1 cellular context compared by ENCODE assay signal in genomic region chr7:96998765-96999164, GRCh38.
TF ChIP-seq lines count a peak whose summit lies in the region.

No MANE protein-coding gene starts in this region.

TF ChIP-seq in SK-N-SH treated with all-trans-retinoic acid at 6 μM for 48 hours, 23 proteins besides CTCF, POLR2A, EP300 and RAD21 (continued from another document):
- TF ChIP-seq ZFP30 (CRISPR knock-in tag; IDR thresholded peaks at IDR 0.05) (no peak), CSRNP3 (CRISPR knock-in tag; IDR thresholded peaks at IDR 0.05) (no peak), ARNTL (CRISPR knock-in tag; IDR thresholded peaks at IDR 0.05; ENCODE audit: borderline replicate concordance, low read depth) (no peak), TOX (CRISPR knock-in tag; IDR thresholded peaks at IDR 0.05; ENCODE audit: borderline replicate concordance) (no peak), RARB (CRISPR knock-in tag; IDR thresholded peaks at IDR 0.05) (no peak), PATZ1 (CRISPR knock-in tag; IDR thresholded peaks at IDR 0.05; ENCODE audit: borderline replicate concordance) (no peak), PPARA (CRISPR knock-in tag; IDR thresholded peaks at IDR 0.05; ENCODE audit: borderline replicate concordance) (no peak), SNAI2 (CRISPR knock-in tag; IDR thresholded peaks at IDR 0.05) (no peak)
